22 cellular contexts compared by ENCODE assay signal in the genomic region with DNA sequence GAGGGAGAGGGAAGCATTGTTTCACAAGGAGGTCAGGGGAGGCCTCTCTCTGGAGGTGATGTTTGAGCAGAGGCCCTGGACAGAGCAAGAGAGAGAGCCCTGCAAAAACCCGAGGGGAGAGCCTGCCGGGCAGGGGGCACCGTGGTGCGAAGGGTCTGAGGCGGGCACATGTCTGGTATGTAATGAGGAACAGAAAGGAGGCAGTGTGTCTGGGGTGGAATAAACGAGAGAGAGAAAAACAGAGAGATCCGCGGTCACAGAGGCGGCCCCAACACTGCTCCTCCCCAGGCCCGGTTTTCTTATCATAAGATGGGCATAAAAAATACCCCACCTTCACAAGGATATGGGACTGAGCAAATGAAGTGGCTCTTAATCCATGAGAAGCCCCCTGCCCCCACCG.
DNase-seq lines count a peak whose midpoint lies in the region; ATAC-seq and TF ChIP-seq lines count a peak whose summit lies in the region.
"Had no signal": no experiment of that assay in that cellular context is flagged by ENCODE, and none has a peak within 500 bp of the region (broad histone marks: within the 10 kb centered on the region; RNA-seq: fewer than 3 reads in every experiment).

No MANE protein-coding gene starts in this region.

- peaks cover 33% of the 10 kb centered on the region for H3K36me3 Mint-ChIP-seq in CD4-positive, CD25-positive, alpha-beta regulatory T cell
- peaks cover 35% of the 10 kb centered on the region for H3K36me3 Mint-ChIP-seq in T-cell
- H3K36me3 Mint-ChIP-seq: WTC11 had no signal

- H3K4me1 Mint-ChIP-seq in CD4-positive, CD25-positive, alpha-beta regulatory T cell, result peaks cover 12 to 76% (median 48%) of the 10 kb centered on the region in 4 donors
- H3K4me1 Mint-ChIP-seq in T-cell, result peaks cover 40 to 84% (median 57%) of the 10 kb centered on the region in 3 donors

- DNase-seq in CD4-positive, CD25-positive, alpha-beta regulatory T cell, result no peak
- no peak for DNase-seq in T-cell
- no peak for DNase-seq in coronary artery (ENCODE audit: low spot score)
- peak; percentile 60 for DNase-seq in posterior vena cava (ENCODE audit: low spot score)
- DNase-seq in activated CD4-positive, CD25-positive, alpha-beta regulatory T cell treated with anti-CD3 and anti-CD28 coated beads, Interleukin-2, amount 50 U/mL, for 72 hours, result no peak
- DNase-seq in NCI-H1105 (lab: John Stamatoyannopoulos, UW), result no peak
- DNase-seq in SIG-M5 treated with dmso at 0.1 percent for 504 hours (lab: John Stamatoyannopoulos, UW; ENCODE audit: unreplicated experiment), result no peak
- DNase-seq: activated naive CD4-positive, alpha-beta T cell treated with Interleukin-2 at 50 U/mL for 16 hours; AML-193; brain microvascular endothelial cell; GF-D8; NCI-H1930; NCI-H510A treated with DMSO at 0.1 percent for 48 hours; ovary; SHP77; stimulated activated CD4-positive, alpha-beta T cell treated with anti-CD3 and anti-CD28 coated beads, Interleukin-1b, Interleukin-23, amount 100 ng/mL, for 48 hours had no signal

- no peaks in the 10 kb centered on the region for H3K9me3 Mint-ChIP-seq in CD4-positive, CD25-positive, alpha-beta regulatory T cell
- no peaks in the 10 kb centered on the region for H3K9me3 Mint-ChIP-seq in T-cell
- H3K9me3 Mint-ChIP-seq: IgD-negative memory B cell, WTC11 had no signal

- peak overlapping the region in 1 of 4 donors; percentile 23 for H3K4me3 Mint-ChIP-seq in CD4-positive, CD25-positive, alpha-beta regulatory T cell
- no peak overlapping the region for H3K4me3 Mint-ChIP-seq in T-cell
- H3K4me3 Mint-ChIP-seq: WTC11 had no signal

- H3K27ac Mint-ChIP-seq in CD4-positive, CD25-positive, alpha-beta regulatory T cell, result peak overlapping the region; percentile 71 to 89 (median 80)
- peak overlapping the region; percentile 42 to 44 for H3K27ac Mint-ChIP-seq in T-cell

- H3K27me3 Mint-ChIP-seq in CD4-positive, CD25-positive, alpha-beta regulatory T cell, result no peaks in the 10 kb centered on the region
- no peaks in the 10 kb centered on the region for H3K27me3 Mint-ChIP-seq in T-cell
- H3K27me3 Mint-ChIP-seq: IgD-negative memory B cell had no signal

- POLR2A ChIA-PET in T-cell (lab: Charles Lee), result no interaction called here

- no peak for TF ChIP-seq CTCF in coronary artery (IDR thresholded peaks at IDR 0.05)

- CTCF ChIA-PET in T-cell (lab: Charles Lee), result no interaction called here

- ATAC-seq in CD4-positive, CD25-positive, alpha-beta regulatory T cell (ENCODE audit: low read depth in 2 of 2), result no peak
- ATAC-seq in T-cell (replicated peaks in 1 of 4), result no peak
- ATAC-seq in HG02870 (IDR thresholded peaks at IDR 0.05; ENCODE audit: unreplicated experiment), result no peak
- ATAC-seq: GM12878, HCT116, WTC11 had no signal

- peaks cover 74% of the 10 kb centered on the region for H3K36me3 ChIP-seq in CD4-positive, CD25-positive, alpha-beta regulatory T cell (ENCODE audit: control insufficient read depth, insufficient read depth, low read length)
- H3K36me3 ChIP-seq: brain microvascular endothelial cell, ovary had no signal

- no peak overlapping the region for H3K4me3 ChIP-seq in CD4-positive, CD25-positive, alpha-beta regulatory T cell (ENCODE audit: low read depth, low read length)
- no peak overlapping the region for H3K4me3 ChIP-seq in coronary artery
- H3K4me3 ChIP-seq: GM12878, ovary had no signal

- no peak overlapping the region for H3K27ac ChIP-seq in CD4-positive, CD25-positive, alpha-beta regulatory T cell (ENCODE audit: insufficient read depth, low read length, poor library complexity, severe bottlenecking)
- H3K27ac ChIP-seq in coronary artery, result peak overlapping the region; percentile 62 to 79
- H3K27ac ChIP-seq: brain microvascular endothelial cell, HL-60, ovary had no signal

- H3K27me3 ChIP-seq in CD4-positive, CD25-positive, alpha-beta regulatory T cell (ENCODE audit: control insufficient read depth, insufficient read depth, low read length), result no peaks in the 10 kb centered on the region
- H3K27me3 ChIP-seq: brain microvascular endothelial cell, ovary had no signal

- H3K9me3 ChIP-seq in CD4-positive, CD25-positive, alpha-beta regulatory T cell (ENCODE audit: control insufficient read depth in 2 of 2, low read length in 2 of 2), result no peaks in the 10 kb centered on the region
- H3K9me3 ChIP-seq: ovary had no signal

- intact Hi-C loops in posterior vena cava (cut with DNase I), result loop anchor here in 1 of 2 donors (1.0 kb wide), 1 partner anchor 22 kb away; no protein-coding TSS in a partner anchor

- peaks cover 23% of the 10 kb centered on the region for H3K4me1 ChIP-seq in CD4-positive, CD25-positive, alpha-beta regulatory T cell (ENCODE audit: control insufficient read depth, insufficient read depth, low read length, poor library complexity, severe bottlenecking)
